21 cellular contexts compared by ENCODE assay signal in the genomic region with DNA sequence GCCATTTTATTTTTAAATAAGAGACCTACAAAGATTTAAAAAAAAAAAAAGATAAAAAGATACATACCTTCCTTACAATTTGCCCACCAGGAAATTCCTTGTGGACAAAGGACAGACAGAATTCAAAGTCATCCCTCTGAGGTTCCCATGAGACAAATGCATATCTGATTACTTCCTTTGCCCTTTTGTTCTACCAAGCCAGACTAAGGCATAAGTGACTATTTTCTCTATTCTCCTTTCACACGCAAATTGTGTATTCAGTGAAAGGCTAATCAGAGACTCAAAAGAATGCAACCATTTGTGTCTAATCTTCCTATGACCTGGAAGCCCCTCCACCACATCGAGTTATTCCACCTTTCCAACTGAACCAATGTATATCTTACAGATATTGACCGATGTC.
"Had no signal": no experiment of that assay in that cellular context is flagged by ENCODE, and none has a peak within 500 bp of the region (broad histone marks: within the 10 kb centered on the region; RNA-seq: fewer than 3 reads in every experiment).

No MANE protein-coding gene starts in this region.

- H3K4me2 ChIP-seq: SK-N-SH had no signal

- DNase-seq: KBM-7, MV-4-11, NCI-H1048, NCI-H1105, NCI-H1417, NCI-H1436 treated with DMSO at 0.1 percent for 48 hours, NCI-H1694, NCI-H187 treated with DMSO at 0.1 percent for 48 hours, NCI-H2029 treated with DMSO at 0.1 percent for 48 hours, NCI-H2171 treated with DMSO at 0.1 percent for 48 hours, NCI-H345, NCI-H446 treated with DMSO at 0.1 percent for 48 hours, NCI-H510A treated with DMSO at 0.1 percent for 48 hours, NCI-H526, NCI-H748 treated with DMSO at 0.1 percent for 48 hours, Right ventricle myocardium superior, RPMI8226, SK-N-SH, SW 1271, T-cell had no signal

- H3K27ac Mint-ChIP-seq: T-cell had no signal

- H3K9ac ChIP-seq: SK-N-SH had no signal

- H3K4me1 Mint-ChIP-seq: T-cell had no signal

- H3K9me3 ChIP-seq: SK-N-SH had no signal

- H3K27ac ChIP-seq: HL-60 had no signal

- H3K4me3 Mint-ChIP-seq: T-cell had no signal

- ATAC-seq: T-cell had no signal

- H3K36me3 Mint-ChIP-seq: T-cell had no signal
